ENCODE assay signal across 2 cellular contexts in genomic region chr6:27143020-27143388, GRCh38.
TF ChIP-seq lines count a peak whose summit lies in the region.

No MANE protein-coding gene starts in this region.

TF ChIP-seq in HEK293, 187 proteins besides CTCF, POLR2A, EP300 and RAD21:
- TF ChIP-seq ZNF335 (tag by site-specific recombination; conservative IDR thresholded peaks at IDR 0.05): peak; percentile 50

TF ChIP-seq in K562, 482 proteins besides CTCF, POLR2A, EP300 and RAD21:
- TF ChIP-seq ELF4 (CRISPR knock-in tag; IDR thresholded peaks at IDR 0.05) (peak; percentile 8; the same call in 1 of the 2 replicates), RERE (CRISPR knock-in tag; IDR thresholded peaks at IDR 0.05; ENCODE audit: borderline replicate concordance) (0 out of 2 replicates have a peak, but pooled peaks have one; percentile 20), THRB (CRISPR knock-in tag; conservative IDR thresholded peaks at IDR 0.05) (0 out of 2 replicates have a peak, but pooled peaks have one; percentile 1), ZNF232 (CRISPR knock-in tag; IDR thresholded peaks at IDR 0.05) (0 out of 2 replicates have a peak, but pooled peaks have one; percentile 17), HDGF (IDR thresholded peaks at IDR 0.05) (0 out of 2 replicates have a peak, but pooled peaks have one; percentile 20), AFF4 (CRISPR knock-in tag; IDR thresholded peaks at IDR 0.05) (peak; percentile 70; the same call in 1 of the 2 replicates), MLLT1 (IDR thresholded peaks at IDR 0.05) (peak in 1 of 2 experiments; percentile 62; a peak in 3 of 4 replicates), ZNF197 (CRISPR knock-in tag; IDR thresholded peaks at IDR 0.05; ENCODE audit: low read depth) (0 out of 2 replicates have a peak, but pooled peaks have one; percentile 8), POLR2AphosphoS5 (IDR thresholded peaks at IDR 0.05; ENCODE audit: control insufficient read depth, insufficient read depth, low read depth, low read length) (peak; percentile 34; the same call in 1 of the 2 replicates), RBM22 (IDR thresholded peaks at IDR 0.05; ENCODE audit: low read depth, low read length, poor library complexity, severe bottlenecking) (peak; percentile 39), ZFX (CRISPR knock-in tag; IDR thresholded peaks at IDR 0.05) (0 out of 2 replicates have a peak, but pooled peaks have one; percentile 7), SUPT5H (IDR thresholded peaks at IDR 0.05) (peak; percentile 57; the same call in 1 of the 2 replicates), GABPA (tag; conservative IDR thresholded peaks at IDR 0.05; ENCODE audit: low read depth) (0 out of 2 replicates have a peak, but pooled peaks have one; percentile 9), FOXK1 (CRISPR knock-in tag; IDR thresholded peaks at IDR 0.05; ENCODE audit: borderline replicate concordance) (0 out of 2 replicates have a peak, but pooled peaks have one; percentile 24), MAZ (CRISPR knock-in tag; conservative IDR thresholded peaks at IDR 0.05 in 1 of 2, IDR thresholded peaks at IDR 0.05 in 1 of 2) (0 out of 4 replicates have a peak, but pooled peaks of 1 of the 2 experiments have one; percentile 21), ZNF224 (CRISPR knock-in tag; IDR thresholded peaks at IDR 0.05) (0 out of 2 replicates have a peak, but pooled peaks have one; percentile 8), POLR2G (IDR thresholded peaks at IDR 0.05; ENCODE audit: low read depth, low read length) (0 out of 2 replicates have a peak, but pooled peaks have one; percentile 16), POLR2AphosphoS2 (IDR thresholded peaks at IDR 0.05; ENCODE audit: low read length) (peak; percentile 18; the same call in 1 of the 2 replicates), POLR2B (IDR thresholded peaks at IDR 0.05; ENCODE audit: low read depth, partially characterized antibody) (peak; percentile 29), RBFOX2 (IDR thresholded peaks at IDR 0.05; ENCODE audit: low read depth, low read length) (peak; percentile 52)
